8 cellular contexts compared by ENCODE assay signal in the genomic region with DNA sequence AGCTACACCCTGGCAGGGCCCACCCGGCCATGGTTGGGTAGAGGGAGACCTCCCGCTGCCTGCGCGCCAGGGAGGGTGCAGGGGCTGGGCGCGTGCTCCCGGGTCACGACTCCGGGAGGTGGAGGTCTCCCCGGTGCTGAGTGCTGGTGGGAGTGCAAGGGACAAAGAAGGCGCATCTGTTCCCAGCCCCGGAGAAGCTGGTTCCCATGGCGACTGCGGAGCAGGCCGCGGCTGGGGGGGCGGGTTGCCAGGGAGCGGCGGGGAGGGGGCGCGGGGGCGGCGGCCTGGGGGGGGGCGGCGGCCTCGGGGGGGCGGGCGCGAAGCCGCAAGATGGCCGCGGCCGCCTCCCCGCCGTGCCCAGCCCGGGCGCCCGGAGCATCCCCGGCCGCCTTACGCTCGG. TPM values are rescaled to one million over a fixed set of nuclear protein-coding genes. Genes with fewer than 3 reads are reported as not detected.
DNase-seq lines count a peak whose midpoint lies in the region; ATAC-seq and TF ChIP-seq lines count a peak whose summit lies in the region.

No MANE protein-coding gene starts in this region.

- DNase-seq in AG04450 (ENCODE audit: low read depth, low spot score) = no peak
- no peak for DNase-seq in HFFc6
- DNase-seq in mammary epithelial cell = no peak
- DNase-seq in mesothelial cell of epicardium (ENCODE audit: low spot score in 2 of 2, unreplicated experiment in 2 of 2) = no peak
- no peak for DNase-seq in NCI-H2081 (lab: John Stamatoyannopoulos, UW)
- DNase-seq in KBM-7 = no peak
- no peak for DNase-seq in G401 (ENCODE audit: low spot score)

- peaks cover 1% of the 10 kb centered on the region for H3K79me2 ChIP-seq in mammary epithelial cell (ENCODE audit: insufficient read depth, low read length)

- 0 out of 2 replicates have a peak overlapping the region, but pooled peaks have one; percentile 13 for H3K4me3 Mint-ChIP-seq in HFFc6
- H3K4me3 Mint-ChIP-seq in mesothelial cell of epicardium = peak overlapping the region; percentile 56

- no peaks in the 10 kb centered on the region; the same call in 1 of the 2 replicates for H3K9me3 ChIP-seq in AG04450 (ENCODE audit: control insufficient read depth, insufficient read depth, low read length)
- H3K9me3 ChIP-seq in mammary epithelial cell (replicated peaks; ENCODE audit: insufficient read depth, low read length) = no peaks in the 10 kb centered on the region

- H3K27ac Mint-ChIP-seq in HFFc6 = no peak overlapping the region
- H3K27ac Mint-ChIP-seq in mesothelial cell of epicardium = no peak overlapping the region

- H3K27ac ChIP-seq in AG04450 (ENCODE audit: low read depth, low read length) = peak overlapping the region; percentile 21
- no peak overlapping the region for H3K27ac ChIP-seq in mammary epithelial cell (ENCODE audit: insufficient read depth, low read depth, low read length)

- intact Hi-C loops in mammary epithelial cell (cut with micrococcal nuclease) = no loop called here

- no peaks in the 10 kb centered on the region for H3K27me3 ChIP-seq in AG04450 (ENCODE audit: control insufficient read depth, insufficient read depth, low read length)
- H3K27me3 ChIP-seq in mammary epithelial cell (ENCODE audit: insufficient read depth, low read length) = no peaks in the 10 kb centered on the region

- H3K4me1 ChIP-seq in mammary epithelial cell (ENCODE audit: insufficient read depth, low read length) = peaks cover 24% of the 10 kb centered on the region

- H3K36me3 Mint-ChIP-seq in HFFc6 (ENCODE audit: low read depth) (no peaks in the 10 kb centered on the region), mesothelial cell of epicardium (no peaks in the 10 kb centered on the region)

- H3K4me1 Mint-ChIP-seq in HFFc6 (ENCODE audit: low read depth) (peaks cover 15% of the 10 kb centered on the region), mesothelial cell of epicardium (peaks cover 32% of the 10 kb centered on the region)

- CTCF ChIA-PET in AG04450 (lab: Charles Lee) (no interaction called here), mammary epithelial cell (lab: Charles Lee; ENCODE audit: low non-redundant PET) (no interaction called here)

- in situ Hi-C loops in mammary epithelial cell (cut with MboI; ENCODE audit: low sequenced_read_pairs in 2 of 2) (no loop called here), KBM-7 (cut with MboI; ENCODE audit: low pct_unique_long_range_greater_than_20kb, low sequenced_read_pairs) (no loop called here), G401 (cut with HindIII; ENCODE audit: low sequenced_read_pairs) (no loop called here)

- TF ChIP-seq CTCF in AG04450 (IDR thresholded peaks at IDR 0.05; ENCODE audit: low read depth, low read length) = no peak
- no peak for TF ChIP-seq CTCF in HFFc6 (IDR thresholded peaks at IDR 0.05)
- no peak for TF ChIP-seq CTCF in mammary epithelial cell (conservative IDR thresholded peaks at IDR 0.05 in 1 of 2, IDR thresholded peaks at IDR 0.05 in 1 of 2; ENCODE audit: extremely low read depth in 1 of 2, insufficient read depth in 1 of 2, low read depth in 1 of 2, low read length in 2 of 2)
- no peak for TF ChIP-seq CTCF in mesothelial cell of epicardium (IDR thresholded peaks at IDR 0.05; ENCODE audit: unreplicated experiment)

- H3K4me3 ChIP-seq in AG04450 (ENCODE audit: low read depth, low read length) (peak overlapping the region; percentile 73), mammary epithelial cell (replicated peaks in 1 of 3; ENCODE audit: insufficient read depth in 1 of 3, low read depth in 2 of 3, low read length in 3 of 3) (peak overlapping the region; percentile 65 to 68 (median 66))

- H4K20me1 ChIP-seq in mammary epithelial cell (ENCODE audit: insufficient read depth, low read length) = no peaks in the 10 kb centered on the region

- WGBS in mammary epithelial cell (ENCODE audit: low coverage, missing lambda C conversion rate) = no CpG with 5 or more reads among the region's 42 CpGs

- no peak for ATAC-seq in HG02970 (IDR thresholded peaks at IDR 0.05; ENCODE audit: low FRiP score, unreplicated experiment)

- no peaks in the 10 kb centered on the region for H3K36me3 ChIP-seq in mammary epithelial cell (ENCODE audit: insufficient read depth, low read length)

- H3K27me3 Mint-ChIP-seq in HFFc6 (ENCODE audit: insufficient read depth) (peaks cover 4% of the 10 kb centered on the region), mesothelial cell of epicardium (ENCODE audit: low read depth) (no peaks in the 10 kb centered on the region)

- dilution Hi-C loops in mammary epithelial cell (cut with HindIII; ENCODE audit: low sequenced_read_pairs) = loop anchor here (10.0 kb wide), 2 partner anchors 112 to 172 kb away; partner anchors contain the start of gene ARHGAP45

- peak overlapping the region; percentile 70 for H2AFZ ChIP-seq in mammary epithelial cell (ENCODE audit: low read depth, low read length)

- BruUV-seq in mammary epithelial cell (replicated peaks; lab: Mats Ljungman, UMichigan) = no TSS peak

- peak overlapping the region; percentile 99 for H3K4me2 ChIP-seq in mammary epithelial cell (ENCODE audit: insufficient read depth, low read depth, low read length)

- no peak overlapping the region for H3K9ac ChIP-seq in mammary epithelial cell (ENCODE audit: insufficient read depth, low read length)

- POLR2A ChIA-PET in AG04450 (lab: Yijun Ruan, JAX) = interaction anchor here (0.5 to 1.3 kb wide), 5 partner anchors 11 to 137 kb away, joined by 3 to 13 read pairs (median 5); partner anchors contain the start of gene CIRBP

- H3K9me3 Mint-ChIP-seq in HFFc6 (no peaks in the 10 kb centered on the region), mesothelial cell of epicardium (no peaks in the 10 kb centered on the region)

RNA-seq across cellular contexts. Expression of gene CBARP, which starts 1.2 kb away (rescaled TPM):
- polyA plus RNA-seq in AG04450 (2011; rRNA removed) (1.1 and 1.6 TPM in 2 replicates), mammary epithelial cell (0.88 TPM)
- 0.55 and 0.91 TPM in 2 replicates for polyA minus RNA-seq in AG04450 (2011; rRNA and poly(A)+ RNA removed)
- 10 to 100 TPM in 1 of 6 experiments, 1 to 10 TPM in 5; 7.6 to 12.7 (median 8.6) TPM for total RNA-seq in HFFc6 (2021; fragmentation: NEBNext Ultra II Directional; extraction: Animal tissue kit (Norgen Biotek cat#: 25700))
- total RNA-seq in mammary epithelial cell (1 to 10 TPM; 5.8 to 7.3 TPM), mesothelial cell of epicardium (9.0 to 10.4 TPM (median 9.2 TPM) in 3 replicates)
- polyA minus RNA-seq in mammary epithelial cell = 1.1 TPM
- total RNA-seq in G401 (2014; rRNA removed; shearing (Covaris generic)) = 3.6 and 5.6 TPM in 2 replicates

RNA-seq across cellular contexts. Expression of gene ATP5F1D, which starts 5.0 kb away (rescaled TPM):
- polyA plus RNA-seq in AG04450 (2011; rRNA removed) (36.4 and 55.1 TPM in 2 replicates), mammary epithelial cell (137 TPM)
- polyA minus RNA-seq in AG04450 (2011; rRNA and poly(A)+ RNA removed) = 19.4 and 21.4 TPM in 2 replicates
- 100 to 1,000 TPM; 190 to 243 (median 217) TPM for total RNA-seq in HFFc6 (2021; fragmentation: NEBNext Ultra II Directional; extraction: Animal tissue kit (Norgen Biotek cat#: 25700))
- total RNA-seq in mammary epithelial cell (100 to 1,000 TPM in 1 of 2 donors, 10 to 100 TPM in 1; 12.3 to 198 TPM), mesothelial cell of epicardium (105 to 115 TPM (median 108 TPM) in 3 replicates)
- 24.2 TPM for polyA minus RNA-seq in mammary epithelial cell
- total RNA-seq in G401 (2014; rRNA removed; shearing (Covaris generic)) = 61.3 and 98.5 TPM in 2 replicates

RNA-seq across cellular contexts. Expression of gene MIDN, which starts 11.8 kb away (rescaled TPM):
- polyA plus RNA-seq in AG04450 (2011; rRNA removed) (6.6 and 10.6 TPM in 2 replicates), mammary epithelial cell (19.1 TPM)
- 16.1 and 21.3 TPM in 2 replicates for polyA minus RNA-seq in AG04450 (2011; rRNA and poly(A)+ RNA removed)
- 10 to 100 TPM; 58.4 to 73.3 (median 67.4) TPM for total RNA-seq in HFFc6 (2021; fragmentation: NEBNext Ultra II Directional; extraction: Animal tissue kit (Norgen Biotek cat#: 25700))
- total RNA-seq in mammary epithelial cell (10 to 100 TPM; 17.5 to 73.8 TPM), mesothelial cell of epicardium (168 to 177 TPM (median 172 TPM) in 3 replicates)
- polyA minus RNA-seq in mammary epithelial cell = 26.2 TPM
- total RNA-seq in G401 (2014; rRNA removed; shearing (Covaris generic)) = 14.0 and 17.5 TPM in 2 replicates

RNA-seq across cellular contexts. Expression of gene STK11, which starts 31.0 kb away (rescaled TPM):
- polyA plus RNA-seq in AG04450 (2011; rRNA removed) (24.6 and 26.6 TPM in 2 replicates), mammary epithelial cell (32.7 TPM)
- polyA minus RNA-seq in AG04450 (2011; rRNA and poly(A)+ RNA removed) = 45.2 and 55.6 TPM in 2 replicates
- 10 to 100 TPM; 52.9 to 59.1 (median 56.7) TPM for total RNA-seq in HFFc6 (2021; fragmentation: NEBNext Ultra II Directional; extraction: Animal tissue kit (Norgen Biotek cat#: 25700))
- total RNA-seq in mammary epithelial cell (10 to 100 TPM; 57.7 to 67.5 TPM), mesothelial cell of epicardium (71.7 to 73.0 TPM (median 71.8 TPM) in 3 replicates)
- 48.3 TPM for polyA minus RNA-seq in mammary epithelial cell
- total RNA-seq in G401 (2014; rRNA removed; shearing (Covaris generic)) = 83.6 and 94.8 TPM in 2 replicates

RNA-seq across cellular contexts. Expression of gene CIRBP, which starts 32.6 kb away (rescaled TPM):
- polyA plus RNA-seq in AG04450 (2011; rRNA removed) (269 and 274 TPM in 2 replicates), mammary epithelial cell (132 TPM)
- 121 and 143 TPM in 2 replicates for polyA minus RNA-seq in AG04450 (2011; rRNA and poly(A)+ RNA removed)
- 100 to 1,000 TPM; 160 to 243 (median 190) TPM for total RNA-seq in HFFc6 (2021; fragmentation: NEBNext Ultra II Directional; extraction: Animal tissue kit (Norgen Biotek cat#: 25700))
- total RNA-seq in mammary epithelial cell (100 to 1,000 TPM; 196 to 221 TPM), mesothelial cell of epicardium (659 to 674 TPM (median 670 TPM) in 3 replicates)
- polyA minus RNA-seq in mammary epithelial cell = 125 TPM
- 196 and 215 TPM in 2 replicates for total RNA-seq in G401 (2014; rRNA removed; shearing (Covaris generic))
